In the genomic region with DNA sequence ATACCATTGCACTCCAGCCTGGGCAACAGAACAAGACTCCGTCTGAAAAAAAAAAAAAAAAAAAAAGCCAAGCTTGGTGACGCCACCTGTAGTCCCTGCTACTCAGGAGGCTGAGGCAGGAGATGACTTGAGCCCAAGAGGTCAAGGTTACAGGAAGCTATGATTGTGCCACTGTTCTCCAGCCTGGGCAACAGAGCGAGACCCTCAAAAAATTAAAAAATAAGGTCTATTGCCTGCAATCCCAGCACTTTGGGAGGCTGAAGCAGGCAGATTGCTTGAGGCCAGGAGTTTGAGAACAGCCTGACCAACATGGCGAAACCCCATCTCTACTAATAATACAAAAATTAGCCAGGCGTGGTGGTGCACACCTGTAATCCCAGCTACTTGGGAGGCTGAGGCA, we compare ENCODE assay signal across 1 cellular context. TPM values are rescaled to one million over a fixed set of nuclear protein-coding genes. Genes with fewer than 3 reads are reported as not detected.
"Had no signal": no experiment of that assay in that cellular context is flagged by ENCODE, and none has a peak within 500 bp of the region (broad histone marks: within the 10 kb centered on the region; RNA-seq: fewer than 3 reads in every experiment).

No MANE protein-coding gene starts in this region.

RNA-seq across cellular contexts. Expression of gene ADAM11, which starts 3.6 kb away (rescaled TPM):
- total RNA-seq: smooth muscle cell had no signal
